In the genomic region with DNA sequence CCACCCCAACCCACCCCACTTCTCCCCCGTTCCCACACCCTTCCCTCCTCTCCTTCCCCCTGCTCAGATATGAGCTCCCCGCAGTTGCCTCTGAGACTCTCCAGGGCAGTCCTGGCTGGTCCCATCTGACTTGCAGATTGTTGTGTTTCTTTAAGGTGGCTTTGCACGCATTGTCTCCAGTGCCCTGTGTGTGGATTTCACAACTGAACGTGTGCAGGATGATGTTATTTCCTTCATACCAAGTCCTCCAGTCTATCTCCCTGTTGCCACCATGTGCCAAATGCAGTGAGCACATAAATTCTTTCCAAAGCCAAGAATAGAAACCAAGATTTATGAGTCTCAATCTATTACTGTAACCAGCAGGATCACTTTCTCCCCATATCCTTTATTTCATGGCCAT, we compare ENCODE assay signal across 14 cellular contexts.
DNase-seq lines count a peak whose midpoint lies in the region; ATAC-seq and TF ChIP-seq lines count a peak whose summit lies in the region.
"Had no signal": no experiment of that assay in that cellular context is flagged by ENCODE, and none has a peak within 500 bp of the region (broad histone marks: within the 10 kb centered on the region; RNA-seq: fewer than 3 reads in every experiment).

No MANE protein-coding gene starts in this region.

- no peak overlapping the region for H2AFZ ChIP-seq in SK-N-SH (ENCODE audit: low read depth)

- no peak overlapping the region for H3K4me2 ChIP-seq in SK-N-SH

- H4K20me1 ChIP-seq in SK-N-SH (ENCODE audit: insufficient read depth), result no peaks in the 10 kb centered on the region

- no peaks in the 10 kb centered on the region for H3K9me3 ChIP-seq in SK-N-SH
- H3K9me3 ChIP-seq in right cardiac atrium (ENCODE audit: control insufficient read depth, low read length), result no peaks in the 10 kb centered on the region
- H3K9me3 ChIP-seq in vagina, result no peaks in the 10 kb centered on the region
- H3K9me3 ChIP-seq: neutrophil, thyroid gland had no signal

- no peak overlapping the region for H3K9ac ChIP-seq in SK-N-SH

- no peaks in the 10 kb centered on the region for H3F3A ChIP-seq in SK-N-SH (replicated peaks; ENCODE audit: insufficient read depth)

- H3K27me3 ChIP-seq in SK-N-SH (ENCODE audit: insufficient read depth) (no peaks in the 10 kb centered on the region), brain microvascular endothelial cell (replicated peaks) (no peaks in the 10 kb centered on the region), right cardiac atrium (ENCODE audit: control insufficient read depth, insufficient read depth) (no peaks in the 10 kb centered on the region), vagina (no peaks in the 10 kb centered on the region)
- H3K27me3 ChIP-seq: thyroid gland had no signal

- TF ChIP-seq POLR2A in vagina (IDR thresholded peaks at IDR 0.05), result no peak

- CTCF ChIA-PET in SK-N-SH (lab: Yijun Ruan, JAX), result interaction anchor here (1.0 to 2.6 kb wide), 2 partner anchors 31 to 209 kb away, joined by 3 to 7 read pairs; no protein-coding TSS in a partner anchor

- DNase-seq in SK-N-SH (no peak), brain microvascular endothelial cell (peak; percentile 24), right cardiac atrium (no peak), vagina (ENCODE audit: extremely low spot score in 2 of 2) (no peak), SK-N-DZ (ENCODE audit: low spot score) (no peak)
- no peak for DNase-seq in activated CD4-positive, CD25-positive, alpha-beta regulatory T cell (lab: John Stamatoyannopoulos, UW)
- DNase-seq: activated CD4-positive, alpha-beta T cell treated with anti-CD3 and anti-CD28 coated beads, Interleukin-2, amount 50 U/mL, for 4 hours; activated naive CD4-positive, alpha-beta T cell treated with anti-CD3 and anti-CD28 coated beads, Interleukin-2, amount 10 ng/mL, durations not matched to agents 7 days and 5 days; kidney glomerular epithelial cell; NCI-H2227 treated with DMSO at 0.1 percent for 48 hours; thyroid gland had no signal

- no peak overlapping the region for H3K4me3 ChIP-seq in SK-N-SH (ENCODE audit: low read depth in 2 of 2, low read length in 1 of 2)
- no peak overlapping the region for H3K4me3 ChIP-seq in brain microvascular endothelial cell (ENCODE audit: low read depth, low read length)
- H3K4me3 ChIP-seq in right cardiac atrium (ENCODE audit: low read length), result no peak overlapping the region
- no peak overlapping the region for H3K4me3 ChIP-seq in vagina
- H3K4me3 ChIP-seq: thyroid gland had no signal

- H3K4me1 ChIP-seq in SK-N-SH (ENCODE audit: control insufficient read depth in 1 of 2, insufficient read depth in 2 of 2, low read depth in 1 of 2, low read length in 1 of 2) (peaks cover 0 to 9% of the 10 kb centered on the region in 2 experiments; a peak in 1 of 4 replicates), right cardiac atrium (ENCODE audit: control insufficient read depth, insufficient read depth, low read length) (peaks cover 2% of the 10 kb centered on the region), vagina (peaks cover 46% of the 10 kb centered on the region)

- in situ Hi-C loops in brain microvascular endothelial cell (cut with HindIII; ENCODE audit: low pct_ligation_motif_present, low sequenced_read_pairs), result no loop called here

- H3K9me2 ChIP-seq in SK-N-SH, result no peaks in the 10 kb centered on the region

- TF ChIP-seq EP300 in SK-N-SH (IDR thresholded peaks at IDR 0.05; ENCODE audit: borderline replicate concordance in 1 of 2, low read depth in 1 of 2, low read length in 1 of 2), result no peak

- TF ChIP-seq CTCF in SK-N-SH (IDR thresholded peaks at IDR 0.05) (no peak), brain microvascular endothelial cell (IDR thresholded peaks at IDR 0.05; ENCODE audit: low read depth, low read length, missing control alignments) (no peak), vagina (IDR thresholded peaks at IDR 0.05) (no peak)

- no peaks in the 10 kb centered on the region for H3K79me2 ChIP-seq in SK-N-SH (ENCODE audit: insufficient read depth)

- POLR2A ChIA-PET in SK-N-SH (lab: Yijun Ruan, JAX), result no interaction called here

- WGBS in SK-N-SH (ENCODE audit: low lambda C conversion rate), result 69% methylated on average over 4 of the region's 4 CpGs
- WGBS in right cardiac atrium, result 35% methylated on average over 4 of the region's 4 CpGs

- no peaks in the 10 kb centered on the region for H3K36me3 ChIP-seq in SK-N-SH (replicated peaks in 1 of 2; ENCODE audit: control insufficient read depth in 1 of 2, insufficient read depth in 2 of 2, low read length in 1 of 2)
- H3K36me3 ChIP-seq in brain microvascular endothelial cell (replicated peaks), result no peaks in the 10 kb centered on the region
- no peaks in the 10 kb centered on the region for H3K36me3 ChIP-seq in vagina
- H3K36me3 ChIP-seq: neutrophil, thyroid gland had no signal

- no peak for TF ChIP-seq RAD21 in SK-N-SH (IDR thresholded peaks at IDR 0.05; ENCODE audit: low read length)

- H3K27ac ChIP-seq in SK-N-SH (ENCODE audit: low read depth in 2 of 2, low read length in 1 of 2), result no peak overlapping the region
- H3K27ac ChIP-seq in brain microvascular endothelial cell, result no peak overlapping the region
- H3K27ac ChIP-seq in right cardiac atrium (ENCODE audit: low read length), result no peak overlapping the region
- peak overlapping the region; percentile 51 for H3K27ac ChIP-seq in vagina
- H3K27ac ChIP-seq: neutrophil, thyroid gland had no signal

- intact Hi-C loops in right cardiac atrium (cut with DNase I) (no loop called here), vagina (cut with DNase I) (no loop called here)

- ATAC-seq in SK-N-SH treated with all-trans-retinoic acid at 6 μM for 48 hours, result peak; percentile 48
- peak; percentile 35 to 55 for ATAC-seq in right cardiac atrium
- no peak for ATAC-seq in HG03469 (IDR thresholded peaks at IDR 0.05; ENCODE audit: unreplicated experiment)

TF ChIP-seq in SK-N-SH treated with all-trans-retinoic acid at 6 μM for 48 hours, 23 proteins besides CTCF, POLR2A, EP300 and RAD21 (continues in another document):
- TF ChIP-seq PATZ1 (CRISPR knock-in tag; IDR thresholded peaks at IDR 0.05; ENCODE audit: borderline replicate concordance), result no peak
- no peak for TF ChIP-seq ARNTL (CRISPR knock-in tag; IDR thresholded peaks at IDR 0.05; ENCODE audit: borderline replicate concordance, low read depth)

TF ChIP-seq in SK-N-SH, 30 proteins besides CTCF, POLR2A, EP300 and RAD21:
- TF ChIP-seq TEAD4 (IDR thresholded peaks at IDR 0.05; ENCODE audit: borderline replicate concordance, insufficient read depth) (no peak), EZH2phosphoT487 (IDR thresholded peaks at IDR 0.05; ENCODE audit: borderline replicate concordance, low read depth) (no peak), JUND (IDR thresholded peaks at IDR 0.05) (no peak), NFIC (IDR thresholded peaks at IDR 0.05; ENCODE audit: borderline replicate concordance) (no peak), ZBTB33 (IDR thresholded peaks at IDR 0.05; ENCODE audit: borderline replicate concordance, low read depth) (no peak), MEF2A (IDR thresholded peaks at IDR 0.05; ENCODE audit: borderline replicate concordance, low read depth) (no peak), TAF1 (IDR thresholded peaks at IDR 0.05; ENCODE audit: borderline replicate concordance, low read depth, low read length) (no peak), SMC3 (IDR thresholded peaks at IDR 0.05; ENCODE audit: low read depth, low read length) (no peak), CHD2 (IDR thresholded peaks at IDR 0.05; ENCODE audit: low read length, partially characterized antibody) (no peak)
- TF ChIP-seq, protein P1, sequence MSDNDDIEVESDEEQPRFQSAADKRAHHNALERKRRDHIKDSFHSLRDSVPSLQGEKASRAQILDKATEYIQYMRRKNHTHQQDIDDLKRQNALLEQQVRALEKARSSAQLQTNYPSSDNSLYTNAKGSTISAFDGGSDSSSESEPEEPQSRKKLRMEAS (IDR thresholded peaks at IDR 0.05; ENCODE audit: low read depth), result no peak
